16 cellular contexts compared by ENCODE assay signal in genomic region chr1:117663156-117663902, GRCh38. TPM values are rescaled to one million over a fixed set of nuclear protein-coding genes. Genes with fewer than 3 reads are reported as not detected.
DNase-seq lines count a peak whose midpoint lies in the region; ATAC-seq and TF ChIP-seq lines count a peak whose summit lies in the region.
"Had no signal": no experiment of that assay in that cellular context is flagged by ENCODE, and none has a peak within 500 bp of the region (broad histone marks: within the 10 kb centered on the region; RNA-seq: fewer than 3 reads in every experiment).

No MANE protein-coding gene starts in this region.

- intact Hi-C loops in activated naive CD4-positive, alpha-beta T cell treated with anti-CD3 and anti-CD28 coated beads for 36 hours (cut with micrococcal nuclease): loop anchor here (5.0 kb wide), 3 partner anchors 89 to 1106 kb away; no protein-coding TSS in a partner anchor
- intact Hi-C loops in spleen (cut with DNase I; ENCODE audit: low total_unique reads): no loop called here

- no peak for DNase-seq in activated naive CD4-positive, alpha-beta T cell treated with anti-CD3 and anti-CD28 coated beads for 36 hours
- DNase-seq in activated naive CD4-positive, alpha-beta T cell treated with Interleukin-2 at 50 U/mL for 16 hours: no peak
- DNase-seq in T-helper 17 cell (no peak), spleen (no peak), neuronal stem cell (ENCODE audit: low spot score) (no peak), substantia nigra (lab: John Stamatoyannopoulos, UW) (no peak)
- no peak for DNase-seq in effector memory CD8-positive, alpha-beta T cell
- DNase-seq: activated T-cell treated with anti-CD3 and anti-CD28 coated beads, Interleukin-2, amount 50 U/mL, for 1 hour; central memory CD4-positive, alpha-beta T cell; COR-L47; endodermal cell; kidney; nucleus accumbens; right cardiac atrium; Right ventricle myocardium superior had no signal

- no peak overlapping the region for H3K9ac ChIP-seq in neuronal stem cell (ENCODE audit: low read depth, low read length, poor library complexity)

- H2BK5ac ChIP-seq in neuronal stem cell (ENCODE audit: low read length): no peak overlapping the region

- no peak overlapping the region for H3K4me2 ChIP-seq in neuronal stem cell (ENCODE audit: insufficient read depth, low read length, poor library complexity, severe bottlenecking)

- H3K4me1 ChIP-seq in spleen (peaks cover 20 to 84% (median 47%) of the 10 kb centered on the region in 6 donors), neuronal stem cell (ENCODE audit: control insufficient read depth in 2 of 2, insufficient read depth in 1 of 2, low read depth in 1 of 2, low read length in 2 of 2) (no peaks in the 10 kb centered on the region)

- no peaks in the 10 kb centered on the region for H3K36me3 ChIP-seq in spleen
- H3K36me3 ChIP-seq in neuronal stem cell (replicated peaks in 1 of 2; ENCODE audit: control insufficient read depth in 2 of 2, insufficient read depth in 2 of 2, low read length in 2 of 2): no peaks in the 10 kb centered on the region

- H2BK12ac ChIP-seq in neuronal stem cell (ENCODE audit: low read length): no peak overlapping the region

- WGBS in spleen, 5 donors: 92 to 99% (median 94%) methylated on average over 7 of the region's 7 CpGs
- 100% methylated on average over 2 of the region's 7 CpGs; no CpG with 5 or more reads in 1 of the 2 donors for WGBS in neuronal stem cell (ENCODE audit: extremely low coverage in 2 of 2, insufficient read length in 2 of 2, insufficient replicate concordance in 1 of 2), 2 donors

- CTCF ChIA-PET in activated naive CD4-positive, alpha-beta T cell treated with anti-CD3 and anti-CD28 coated beads for 36 hours (lab: Charles Lee): interaction anchor here (1.0 to 3.9 kb wide), 4 partner anchors 9 to 128 kb away, joined by 3 to 24 read pairs (median 3); no protein-coding TSS in a partner anchor

- H3K23ac ChIP-seq in neuronal stem cell (ENCODE audit: low read depth, low read length, poor library complexity): no peak overlapping the region

- H3K27ac ChIP-seq in spleen: peak overlapping the region; percentile 76 to 93 (median 84)
- H3K27ac ChIP-seq in neuronal stem cell (replicated peaks; ENCODE audit: low read length): no peak overlapping the region
- H3K27ac ChIP-seq in substantia nigra (ENCODE audit: low read depth, low read length, poor library complexity, severe bottlenecking): no peak overlapping the region

- no peak overlapping the region for H2AFZ ChIP-seq in neuronal stem cell (ENCODE audit: low read length)

- peak overlapping the region; percentile 71 for H3K27ac Mint-ChIP-seq in activated naive CD4-positive, alpha-beta T cell treated with anti-CD3 and anti-CD28 coated beads for 36 hours
- peak overlapping the region; percentile 96 for H3K27ac Mint-ChIP-seq in T-helper 17 cell
- peak overlapping the region; percentile 95 to 100 for H3K27ac Mint-ChIP-seq in effector memory CD8-positive, alpha-beta T cell
- H3K27ac Mint-ChIP-seq: endodermal cell had no signal

- H3K9me3 ChIP-seq in T-helper 17 cell (ENCODE audit: control insufficient read depth, low read length, poor library complexity, severe bottlenecking) (no peaks in the 10 kb centered on the region), spleen (peaks cover 0 to 7% (median 0%) of the 10 kb centered on the region in 8 donors), neuronal stem cell (replicated peaks in 1 of 2; ENCODE audit: control insufficient read depth in 2 of 2, insufficient read depth in 1 of 2, low read depth in 1 of 2, low read length in 2 of 2) (no peaks in the 10 kb centered on the region)

- H3K14ac ChIP-seq in neuronal stem cell (ENCODE audit: low read length): no peak overlapping the region

- peaks cover 8% of the 10 kb centered on the region for H3K36me3 Mint-ChIP-seq in activated naive CD4-positive, alpha-beta T cell treated with anti-CD3 and anti-CD28 coated beads for 36 hours (ENCODE audit: low read depth)
- no peaks in the 10 kb centered on the region for H3K36me3 Mint-ChIP-seq in T-helper 17 cell (ENCODE audit: low read depth)
- peaks cover 23% of the 10 kb centered on the region for H3K36me3 Mint-ChIP-seq in effector memory CD8-positive, alpha-beta T cell (ENCODE audit: insufficient read depth)

- no peak overlapping the region for H3K4ac ChIP-seq in neuronal stem cell (ENCODE audit: low read length)

- H3K79me1 ChIP-seq in neuronal stem cell (ENCODE audit: low read depth, low read length): no peaks in the 10 kb centered on the region

- H4K8ac ChIP-seq in neuronal stem cell (ENCODE audit: low read depth, low read length): no peak overlapping the region

- H3K4me3 ChIP-seq in spleen: no peak overlapping the region
- no peak overlapping the region for H3K4me3 ChIP-seq in neuronal stem cell (ENCODE audit: low read length in 2 of 2)

- TF ChIP-seq POLR2A in spleen (IDR thresholded peaks at IDR 0.05): no peak

- H2AK5ac ChIP-seq in neuronal stem cell (ENCODE audit: low read depth, low read length): no peak overlapping the region

- H2BK120ac ChIP-seq in neuronal stem cell (ENCODE audit: low read depth, low read length): no peak overlapping the region

- peaks cover 6% of the 10 kb centered on the region for H3K27me3 Mint-ChIP-seq in activated naive CD4-positive, alpha-beta T cell treated with anti-CD3 and anti-CD28 coated beads for 36 hours (ENCODE audit: low read depth)
- no peaks in the 10 kb centered on the region for H3K27me3 Mint-ChIP-seq in T-helper 17 cell
- H3K27me3 Mint-ChIP-seq in effector memory CD8-positive, alpha-beta T cell: no peaks in the 10 kb centered on the region

- no peaks in the 10 kb centered on the region for H3K27me3 ChIP-seq in spleen (replicated peaks in 1 of 7)
- H3K27me3 ChIP-seq in neuronal stem cell (ENCODE audit: control insufficient read depth in 3 of 3, insufficient read depth in 3 of 3, low read depth in 1 of 3, low read length in 3 of 3): peaks cover 0 to 3% (median 0%) of the 10 kb centered on the region in 3 experiments

- H2BK15ac ChIP-seq in neuronal stem cell (ENCODE audit: low read length): no peak overlapping the region

- no peak for ATAC-seq in T-helper 17 cell
- no peak for ATAC-seq in effector memory CD8-positive, alpha-beta T cell (replicated peaks)
- ATAC-seq in GM19324 (IDR thresholded peaks at IDR 0.05; ENCODE audit: low FRiP score, unreplicated experiment): no peak
- ATAC-seq: right cardiac atrium had no signal

- peaks cover 9% of the 10 kb centered on the region for H3K9me3 Mint-ChIP-seq in activated naive CD4-positive, alpha-beta T cell treated with anti-CD3 and anti-CD28 coated beads for 36 hours
- no peaks in the 10 kb centered on the region for H3K9me3 Mint-ChIP-seq in effector memory CD8-positive, alpha-beta T cell

- peaks cover 81% of the 10 kb centered on the region for H3K4me1 Mint-ChIP-seq in activated naive CD4-positive, alpha-beta T cell treated with anti-CD3 and anti-CD28 coated beads for 36 hours (ENCODE audit: low read depth)
- peaks cover 56% of the 10 kb centered on the region for H3K4me1 Mint-ChIP-seq in T-helper 17 cell
- peaks cover 73 to 84% of the 10 kb centered on the region in 2 donors for H3K4me1 Mint-ChIP-seq in effector memory CD8-positive, alpha-beta T cell (ENCODE audit: low read depth in 2 of 2)

- no peak overlapping the region for H3K18ac ChIP-seq in neuronal stem cell (ENCODE audit: low read length)

- no peak overlapping the region for H4K91ac ChIP-seq in neuronal stem cell (ENCODE audit: low read depth, low read length, poor library complexity)

- no peak overlapping the region for H3K4me3 Mint-ChIP-seq in activated naive CD4-positive, alpha-beta T cell treated with anti-CD3 and anti-CD28 coated beads for 36 hours
- peak overlapping the region; percentile 47 for H3K4me3 Mint-ChIP-seq in T-helper 17 cell
- H3K4me3 Mint-ChIP-seq in effector memory CD8-positive, alpha-beta T cell: peak overlapping the region; percentile 64 to 75
- H3K4me3 Mint-ChIP-seq: endodermal cell had no signal

- TF ChIP-seq CTCF in spleen (IDR thresholded peaks at IDR 0.05 in 8 of 11, conservative IDR thresholded peaks at IDR 0.05 in 3 of 11): no peak

RNA-seq across cellular contexts. Expression of gene TENT5C, which starts 57.5 kb away (rescaled TPM):
- total RNA-seq in activated naive CD4-positive, alpha-beta T cell treated with anti-CD3 and anti-CD28 coated beads for 36 hours: 10 to 100 TPM; 10.7 to 11.2 TPM
- total RNA-seq in T-helper 17 cell (100 to 1,000 TPM; 129 to 173 TPM), spleen (100 to 1,000 TPM in 1 of 7 donors, 10 to 100 TPM in 6; 32.0 to 181 (median 39.5) TPM)
- 1 to 10 TPM; 5.6 to 8.1 (median 6.3) TPM for polyA plus RNA-seq in spleen
- 0.24 TPM for polyA plus RNA-seq in neuronal stem cell (2013, experiment 1 of 2)
- 0.22 TPM for polyA plus RNA-seq in neuronal stem cell (2013, experiment 2 of 2)

Comparison
In these comparisons a context has a peak if more than half of its experiments do, and no peak if none do; other contexts are left out.
1. H3K27ac ChIP-seq: peak in spleen (8 of 8); none in neuronal stem cell (single experiment) and substantia nigra (single experiment).
2. Peak in every context shown above with its lines, with median percentiles within 50 percentile points of each other: H3K27ac Mint-ChIP-seq.